17 cellular contexts compared by ENCODE assay signal in the genomic region with DNA sequence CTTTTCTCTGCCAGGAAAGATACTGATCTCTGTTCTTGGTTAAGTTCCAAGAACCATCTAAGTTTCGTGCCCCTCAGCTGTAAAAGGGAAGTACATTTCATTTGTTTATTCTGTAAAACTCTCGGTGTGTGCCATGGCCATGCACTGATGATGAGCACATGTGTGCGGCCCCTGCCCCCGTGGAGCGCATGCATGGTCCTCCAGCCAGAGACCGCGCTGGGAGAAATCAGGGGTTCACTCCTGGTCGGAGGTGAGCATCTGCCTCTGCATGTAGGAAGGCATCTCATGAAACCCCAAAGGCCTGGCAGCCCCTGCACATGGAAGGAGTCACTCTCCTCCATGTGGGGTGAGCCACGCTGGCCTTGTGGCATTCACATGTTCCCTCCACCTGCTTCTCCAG.
DNase-seq lines count a peak whose midpoint lies in the region; ATAC-seq and TF ChIP-seq lines count a peak whose summit lies in the region.
"Had no signal": no experiment of that assay in that cellular context is flagged by ENCODE, and none has a peak within 500 bp of the region (broad histone marks: within the 10 kb centered on the region; RNA-seq: fewer than 3 reads in every experiment).

No MANE protein-coding gene starts in this region.

- H3K4me3 Mint-ChIP-seq in osteocyte (ENCODE audit: unreplicated experiment) = no peak overlapping the region
- H3K4me3 Mint-ChIP-seq: central memory CD8-positive, alpha-beta T cell had no signal

- H3K14ac ChIP-seq in neuronal stem cell (ENCODE audit: low read length) = no peak overlapping the region

- no peak overlapping the region for H3K23ac ChIP-seq in neuronal stem cell (ENCODE audit: low read depth, low read length, poor library complexity)

- no peak overlapping the region for H2BK5ac ChIP-seq in neuronal stem cell (ENCODE audit: low read length)

- no peaks in the 10 kb centered on the region for H4K20me1 ChIP-seq in DND-41 (ENCODE audit: insufficient read depth, low read length)

- peaks cover 21% of the 10 kb centered on the region for H3K4me1 Mint-ChIP-seq in osteocyte (ENCODE audit: unreplicated experiment)
- H3K4me1 Mint-ChIP-seq: central memory CD8-positive, alpha-beta T cell had no signal

- H3K4me3 ChIP-seq in DND-41 (ENCODE audit: low read depth in 1 of 2, low read length in 2 of 2) = no peak overlapping the region
- no peak overlapping the region for H3K4me3 ChIP-seq in adrenal gland
- no peak overlapping the region for H3K4me3 ChIP-seq in neuronal stem cell (ENCODE audit: low read length in 2 of 2)
- no peak overlapping the region for H3K4me3 ChIP-seq in stomach
- H3K4me3 ChIP-seq: lung, vagina had no signal

- DNase-seq in DND-41 = peak; percentile 36
- DNase-seq in Kasumi-1 (lab: John Stamatoyannopoulos, UW) = peak; percentile 24
- DNase-seq in adrenal gland = peak in 4 of 7 donors; percentile 16 to 50 (median 22)
- DNase-seq in osteocyte (ENCODE audit: extremely low spot score, unreplicated experiment) = peak; percentile 81
- no peak for DNase-seq in neuronal stem cell (ENCODE audit: low spot score)
- no peak for DNase-seq in NCI-H510A treated with DMSO at 0.1 percent for 48 hours (lab: John Stamatoyannopoulos, UW)
- DNase-seq in stomach = no peak
- DNase-seq: activated CD4-positive, CD25-positive, alpha-beta regulatory T cell treated with anti-CD3 and anti-CD28 coated beads, Interleukin-2, amount 50 U/mL, for 72 hours; activated T-cell treated with anti-CD3 and anti-CD28 coated beads for 4 hours; HCEC 1CT; NCI-H187; OCI-M1; small intestine; stimulated activated naive CD8-positive, alpha-beta T cell treated with anti-CD3 and anti-CD28 coated beads, Interleukin-15, Interleukin-2, amounts not matched to agents 100 U/mL and 50 U/mL, for 24 hours had no signal

- intact Hi-C loops in adrenal gland (cut with DNase I) (no loop called here), stomach (cut with DNase I; ENCODE audit: low total_unique reads) (no loop called here)

- H3K18ac ChIP-seq in neuronal stem cell (ENCODE audit: low read length) = no peak overlapping the region

- no peaks in the 10 kb centered on the region for H3K27me3 Mint-ChIP-seq in osteocyte (ENCODE audit: unreplicated experiment)

- H3K9ac ChIP-seq in DND-41 (ENCODE audit: low read depth, low read length) = no peak overlapping the region
- no peak overlapping the region for H3K9ac ChIP-seq in neuronal stem cell (ENCODE audit: low read depth, low read length, poor library complexity)

- H3K36me3 ChIP-seq in DND-41 (ENCODE audit: insufficient read depth, low read length) (no peaks in the 10 kb centered on the region), adrenal gland (replicated peaks in 1 of 2) (peaks cover 0 to 25% of the 10 kb centered on the region in 2 donors), neuronal stem cell (replicated peaks in 1 of 2; ENCODE audit: control insufficient read depth in 2 of 2, insufficient read depth in 2 of 2, low read length in 2 of 2) (no peaks in the 10 kb centered on the region), stomach (no peaks in the 10 kb centered on the region)
- H3K36me3 ChIP-seq: vagina had no signal

- no peak overlapping the region for H4K91ac ChIP-seq in neuronal stem cell (ENCODE audit: low read depth, low read length, poor library complexity)

- no peak overlapping the region for H3K4ac ChIP-seq in neuronal stem cell (ENCODE audit: low read length)

- H3K36me3 Mint-ChIP-seq in osteocyte (ENCODE audit: unreplicated experiment) = no peaks in the 10 kb centered on the region

- no peak for TF ChIP-seq EP300 in stomach (IDR thresholded peaks at IDR 0.05)

- peaks cover under 1% of the 10 kb centered on the region for H3K9me3 Mint-ChIP-seq in osteocyte (ENCODE audit: unreplicated experiment)
- H3K9me3 Mint-ChIP-seq: central memory CD8-positive, alpha-beta T cell had no signal

- ATAC-seq in DND-41 (ENCODE audit: insufficient read depth, low read depth) = peak; percentile 82
- ATAC-seq: stimulated activated naive CD8-positive, alpha-beta T cell treated with anti-CD3 and anti-CD28 coated beads, Interleukin-15, Interleukin-2, amounts not matched to agents 100 U/mL and 50 U/mL, for 24 hours had no signal

- no peaks in the 10 kb centered on the region for H3K79me1 ChIP-seq in neuronal stem cell (ENCODE audit: low read depth, low read length)

- H3K27me3 ChIP-seq in DND-41 (ENCODE audit: insufficient read depth, low read length, poor library complexity) = no peaks in the 10 kb centered on the region
- no peaks in the 10 kb centered on the region for H3K27me3 ChIP-seq in adrenal gland
- H3K27me3 ChIP-seq in neuronal stem cell (ENCODE audit: control insufficient read depth in 3 of 3, insufficient read depth in 3 of 3, low read depth in 1 of 3, low read length in 3 of 3) = peaks cover 0 to 6% (median 0%) of the 10 kb centered on the region in 3 experiments
- H3K27me3 ChIP-seq in stomach = peaks cover 0 to 30% (median 0%) of the 10 kb centered on the region in 3 donors
- H3K27me3 ChIP-seq: vagina had no signal

- no peaks in the 10 kb centered on the region for H3K9me3 ChIP-seq in DND-41 (ENCODE audit: insufficient read depth, low read length, severe bottlenecking)
- H3K9me3 ChIP-seq in adrenal gland (replicated peaks in 1 of 3) = no peaks in the 10 kb centered on the region
- H3K9me3 ChIP-seq in neuronal stem cell (replicated peaks in 1 of 2; ENCODE audit: control insufficient read depth in 2 of 2, insufficient read depth in 1 of 2, low read depth in 1 of 2, low read length in 2 of 2) = no peaks in the 10 kb centered on the region
- H3K9me3 ChIP-seq in stomach = no peaks in the 10 kb centered on the region
- H3K9me3 ChIP-seq: vagina had no signal

- H3K4me2 ChIP-seq in DND-41 (ENCODE audit: insufficient read depth, low read length) = no peak overlapping the region
- no peak overlapping the region for H3K4me2 ChIP-seq in neuronal stem cell (ENCODE audit: insufficient read depth, low read length, poor library complexity, severe bottlenecking)

- no peak overlapping the region for H2BK12ac ChIP-seq in neuronal stem cell (ENCODE audit: low read length)

- H2BK120ac ChIP-seq in neuronal stem cell (ENCODE audit: low read depth, low read length) = no peak overlapping the region

- no peaks in the 10 kb centered on the region for H3K79me2 ChIP-seq in DND-41 (ENCODE audit: insufficient read depth, low read length)

- no peak overlapping the region for H3K27ac Mint-ChIP-seq in osteocyte (ENCODE audit: unreplicated experiment)

- TF ChIP-seq POLR2A in adrenal gland (IDR thresholded peaks at IDR 0.05) (no peak), stomach (IDR thresholded peaks at IDR 0.05) (no peak)

- no peak for TF ChIP-seq CTCF in DND-41 (IDR thresholded peaks at IDR 0.05; ENCODE audit: borderline replicate concordance, extremely low read depth, low read length, poor library complexity, severe bottlenecking)
- TF ChIP-seq CTCF in adrenal gland (IDR thresholded peaks at IDR 0.05) = no peak
- TF ChIP-seq CTCF in osteocyte (IDR thresholded peaks at IDR 0.05) = no peak
- no peak for TF ChIP-seq CTCF in stomach (IDR thresholded peaks at IDR 0.05)

- H2AFZ ChIP-seq in DND-41 (ENCODE audit: low read depth, low read length) (no peak overlapping the region), neuronal stem cell (ENCODE audit: low read length) (no peak overlapping the region)

- no peak overlapping the region for H2BK15ac ChIP-seq in neuronal stem cell (ENCODE audit: low read length)

- peak overlapping the region; percentile 0; the same call in 1 of the 2 replicates for H3K27ac ChIP-seq in DND-41 (ENCODE audit: low read length)
- peak overlapping the region in 3 of 5 donors; percentile 10 to 82 (median 44) for H3K27ac ChIP-seq in adrenal gland
- H3K27ac ChIP-seq in neuronal stem cell (replicated peaks; ENCODE audit: low read length) = no peak overlapping the region
- H3K27ac ChIP-seq in stomach = no peak overlapping the region

- WGBS in adrenal gland, 4 donors = 63 to 71% (median 63%) methylated on average over 9 of the region's 9 CpGs
- no CpG with 5 or more reads among the region's 9 CpGs for WGBS in neuronal stem cell (ENCODE audit: extremely low coverage in 2 of 2, insufficient read length in 2 of 2, insufficient replicate concordance in 1 of 2), 2 donors
- WGBS in stomach, 5 donors = 70 to 78% (median 75%) methylated on average over 8 to 9 of the region's 9 CpGs

- no peak overlapping the region for H4K8ac ChIP-seq in neuronal stem cell (ENCODE audit: low read depth, low read length)

- H2AK5ac ChIP-seq in neuronal stem cell (ENCODE audit: low read depth, low read length) = no peak overlapping the region

- H3K4me1 ChIP-seq in DND-41 (ENCODE audit: insufficient read depth, low read length) (peaks cover 16% of the 10 kb centered on the region), adrenal gland (replicated peaks in 1 of 2) (peaks cover 0 to 20% of the 10 kb centered on the region in 2 donors), neuronal stem cell (ENCODE audit: control insufficient read depth in 2 of 2, insufficient read depth in 1 of 2, low read depth in 1 of 2, low read length in 2 of 2) (peaks cover 0 to 2% of the 10 kb centered on the region in 2 donors), stomach (peaks cover 0 to 12% (median 0%) of the 10 kb centered on the region in 4 donors)

Comparison
In these comparisons a context has a peak if more than half of its experiments do, and no peak if none do; other contexts are left out.
1. DNase-seq: peak in DND-41 (single experiment), Kasumi-1 (2 of 2), adrenal gland (4 of 7) and osteocyte (single experiment); none in neuronal stem cell (single experiment), NCI-H510A treated with DMSO at 0.1 percent for 48 hours (single experiment) and stomach (single experiment).
2. H3K27ac ChIP-seq: peak in DND-41 (single experiment) and adrenal gland (3 of 5); none in neuronal stem cell (single experiment) and stomach (0 of 5).